ENCODE assay signal across 17 cellular contexts in genomic region chr20:22932236-22932635, GRCh38.
"Had no signal": no experiment of that assay in that cellular context is flagged by ENCODE, and none has a peak within 500 bp of the region (broad histone marks: within the 10 kb centered on the region; RNA-seq: fewer than 3 reads in every experiment).

No MANE protein-coding gene starts in this region.

- DNase-seq: colonic mucosa; cortex of kidney; effector memory CD4-positive, alpha-beta T cell; erythroblast; esophagus squamous epithelium; foreskin keratinocyte; heart left ventricle; hippocampal formation; left cardiac atrium; left lung; left ventricle myocardium superior; lower lobe of right lung; mesenchymal stem cell; naive thymus-derived CD4-positive, alpha-beta T cell had no signal

- H3K27ac ChIP-seq: colonic mucosa, epithelial cell of prostate, esophagus squamous epithelium, foreskin keratinocyte, gastroesophageal sphincter, heart left ventricle, left lung, lower lobe of right lung had no signal

- H3K4me1 ChIP-seq: colonic mucosa, esophagus squamous epithelium, foreskin keratinocyte, gastroesophageal sphincter, heart left ventricle, left lung, lower lobe of right lung had no signal

- H3K4me3 ChIP-seq: colonic mucosa, esophagus squamous epithelium, gastroesophageal sphincter, heart left ventricle, left lung, lower lobe of right lung, mucosa of descending colon had no signal

- H3K27me3 ChIP-seq: colonic mucosa, esophagus squamous epithelium, foreskin keratinocyte, gastroesophageal sphincter had no signal

- H3K9me3 ChIP-seq: colonic mucosa, esophagus squamous epithelium, left lung, lower lobe of right lung, mucosa of descending colon had no signal

- H3K36me3 ChIP-seq: colonic mucosa, esophagus squamous epithelium, gastroesophageal sphincter, heart left ventricle, left lung, lower lobe of right lung had no signal
